Comparison of ENCODE assay signal across 1 cellular context in genomic region chr10:119691726-119692125, GRCh38.
TF ChIP-seq lines count a peak whose summit lies in the region.

No MANE protein-coding gene starts in this region.

TF ChIP-seq in K562, 482 proteins besides CTCF, POLR2A, EP300 and RAD21 (continued from another document and continues in another):
- TF ChIP-seq, protein P1, sequence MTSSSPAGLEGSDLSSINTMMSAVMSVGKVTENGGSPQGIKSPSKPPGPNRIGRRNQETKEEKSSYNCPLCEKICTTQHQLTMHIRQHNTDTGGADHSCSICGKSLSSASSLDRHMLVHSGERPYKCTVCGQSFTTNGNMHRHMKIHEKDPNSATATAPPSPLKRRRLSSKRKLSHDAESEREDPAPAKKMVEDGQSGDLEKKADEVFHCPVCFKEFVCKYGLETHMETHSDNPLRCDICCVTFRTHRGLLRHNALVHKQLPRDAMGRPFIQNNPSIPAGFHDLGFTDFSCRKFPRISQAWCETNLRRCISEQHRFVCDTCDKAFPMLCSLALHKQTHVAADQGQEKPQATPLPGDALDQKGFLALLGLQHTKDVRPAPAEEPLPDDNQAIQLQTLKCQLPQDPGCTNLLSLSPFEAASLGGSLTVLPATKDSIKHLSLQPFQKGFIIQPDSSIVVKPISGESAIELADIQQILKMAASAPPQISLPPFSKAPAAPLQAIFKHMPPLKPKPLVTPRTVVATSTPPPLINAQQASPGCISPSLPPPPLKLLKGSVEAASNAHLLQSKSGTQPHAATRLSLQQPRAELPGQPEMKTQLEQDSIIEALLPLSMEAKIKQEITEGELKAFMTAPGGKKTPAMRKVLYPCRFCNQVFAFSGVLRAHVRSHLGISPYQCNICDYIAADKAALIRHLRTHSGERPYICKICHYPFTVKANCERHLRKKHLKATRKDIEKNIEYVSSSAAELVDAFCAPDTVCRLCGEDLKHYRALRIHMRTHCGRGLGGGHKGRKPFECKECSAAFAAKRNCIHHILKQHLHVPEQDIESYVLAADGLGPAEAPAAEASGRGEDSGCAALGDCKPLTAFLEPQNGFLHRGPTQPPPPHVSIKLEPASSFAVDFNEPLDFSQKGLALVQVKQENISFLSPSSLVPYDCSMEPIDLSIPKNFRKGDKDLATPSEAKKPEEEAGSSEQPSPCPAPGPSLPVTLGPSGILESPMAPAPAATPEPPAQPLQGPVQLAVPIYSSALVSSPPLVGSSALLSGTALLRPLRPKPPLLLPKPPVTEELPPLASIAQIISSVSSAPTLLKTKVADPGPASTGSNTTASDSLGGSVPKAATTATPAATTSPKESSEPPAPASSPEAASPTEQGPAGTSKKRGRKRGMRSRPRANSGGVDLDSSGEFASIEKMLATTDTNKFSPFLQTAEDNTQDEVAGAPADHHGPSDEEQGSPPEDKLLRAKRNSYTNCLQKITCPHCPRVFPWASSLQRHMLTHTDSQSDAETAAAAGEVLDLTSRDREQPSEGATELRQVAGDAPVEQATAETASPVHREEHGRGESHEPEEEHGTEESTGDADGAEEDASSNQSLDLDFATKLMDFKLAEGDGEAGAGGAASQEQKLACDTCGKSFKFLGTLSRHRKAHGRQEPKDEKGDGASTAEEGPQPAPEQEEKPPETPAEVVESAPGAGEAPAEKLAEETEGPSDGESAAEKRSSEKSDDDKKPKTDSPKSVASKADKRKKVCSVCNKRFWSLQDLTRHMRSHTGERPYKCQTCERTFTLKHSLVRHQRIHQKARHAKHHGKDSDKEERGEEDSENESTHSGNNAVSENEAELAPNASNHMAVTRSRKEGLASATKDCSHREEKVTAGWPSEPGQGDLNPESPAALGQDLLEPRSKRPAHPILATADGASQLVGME (CRISPR knock-in tag; IDR thresholded peaks at IDR 0.05), result no peak
- no peak for TF ChIP-seq NCOA2 (IDR thresholded peaks at IDR 0.05; ENCODE audit: partially characterized antibody in 2 of 2)
- no peak for TF ChIP-seq HNRNPUL1 (IDR thresholded peaks at IDR 0.05; ENCODE audit: low read length)
- TF ChIP-seq ZFX (CRISPR knock-in tag; IDR thresholded peaks at IDR 0.05), result no peak
- no peak for TF ChIP-seq GATAD2A (IDR thresholded peaks at IDR 0.05)
- TF ChIP-seq SMARCA4 (IDR thresholded peaks at IDR 0.05), result 0 out of 2 replicates have a peak, but pooled peaks have one; percentile 12
- TF ChIP-seq NFE2 (IDR thresholded peaks at IDR 0.05; ENCODE audit: low read depth), result peak; percentile 83
- no peak for TF ChIP-seq KDM1A (IDR thresholded peaks at IDR 0.05)
- TF ChIP-seq MAX (CRISPR knock-in tag; IDR thresholded peaks at IDR 0.05), result no peak
- TF ChIP-seq ZSCAN29 (IDR thresholded peaks at IDR 0.05), result no peak
- peak; percentile 20; the same call in 1 of the 2 replicates for TF ChIP-seq TAL1 (IDR thresholded peaks at IDR 0.05)
- TF ChIP-seq HDAC1 (IDR thresholded peaks at IDR 0.05), result no peak
- TF ChIP-seq CC2D1A (IDR thresholded peaks at IDR 0.05), result no peak
- TF ChIP-seq U2AF1 (optimal IDR thresholded peaks at IDR 0.05; ENCODE audit: low read depth, low read length), result no peak
- peak; percentile 41; the same call in 1 of the 2 replicates for TF ChIP-seq TEAD4 (IDR thresholded peaks at IDR 0.05; ENCODE audit: low read length)
- no peak for TF ChIP-seq TEAD4 (CRISPR knock-in tag; IDR thresholded peaks at IDR 0.05; ENCODE audit: borderline replicate concordance)
- TF ChIP-seq, protein P2, sequence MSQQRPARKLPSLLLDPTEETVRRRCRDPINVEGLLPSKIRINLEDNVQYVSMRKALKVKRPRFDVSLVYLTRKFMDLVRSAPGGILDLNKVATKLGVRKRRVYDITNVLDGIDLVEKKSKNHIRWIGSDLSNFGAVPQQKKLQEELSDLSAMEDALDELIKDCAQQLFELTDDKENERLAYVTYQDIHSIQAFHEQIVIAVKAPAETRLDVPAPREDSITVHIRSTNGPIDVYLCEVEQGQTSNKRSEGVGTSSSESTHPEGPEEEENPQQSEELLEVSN (IDR thresholded peaks at IDR 0.05; ENCODE audit: borderline replicate concordance in 1 of 2, extremely low read depth in 1 of 2, insufficient read depth in 1 of 2, insufficient read length in 1 of 2, low read depth in 1 of 2, low read length in 1 of 2, poor library complexity in 1 of 2, severe bottlenecking in 1 of 2), result no peak
- TF ChIP-seq, protein P3, sequence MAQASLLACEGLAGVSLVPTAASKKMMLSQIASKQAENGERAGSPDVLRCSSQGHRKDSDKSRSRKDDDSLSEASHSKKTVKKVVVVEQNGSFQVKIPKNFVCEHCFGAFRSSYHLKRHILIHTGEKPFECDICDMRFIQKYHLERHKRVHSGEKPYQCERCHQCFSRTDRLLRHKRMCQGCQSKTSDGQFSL (CRISPR knock-in tag; IDR thresholded peaks at IDR 0.05), result no peak
- TF ChIP-seq, protein P3 (tag; IDR thresholded peaks at IDR 0.05), result no peak
- no peak for TF ChIP-seq TCF7L2 (IDR thresholded peaks at IDR 0.05; ENCODE audit: low read depth, low read length)
- TF ChIP-seq CREM (IDR thresholded peaks at IDR 0.05; ENCODE audit: low read depth), result 0 out of 2 replicates have a peak, but pooled peaks have one; percentile 6
- no peak for TF ChIP-seq CBX2 (IDR thresholded peaks at IDR 0.05; ENCODE audit: insufficient read depth, low read length, poor library complexity, severe bottlenecking)
- no peak for TF ChIP-seq ZNF239 (CRISPR knock-in tag; IDR thresholded peaks at IDR 0.05)
- TF ChIP-seq MEIS2 (IDR thresholded peaks at IDR 0.05; ENCODE audit: partially characterized antibody), result peak; percentile 53
- no peak for TF ChIP-seq ZNF655 (CRISPR knock-in tag; IDR thresholded peaks at IDR 0.05)
- TF ChIP-seq TSC22D4 (tag; IDR thresholded peaks at IDR 0.05), result no peak
- TF ChIP-seq ZNF644 (tag; IDR thresholded peaks at IDR 0.05; ENCODE audit: low read depth), result no peak
- no peak for TF ChIP-seq REST (CRISPR knock-in tag; IDR thresholded peaks at IDR 0.05; ENCODE audit: low read depth)
- TF ChIP-seq ZNF75A (CRISPR knock-in tag; IDR thresholded peaks at IDR 0.05), result no peak
- TF ChIP-seq, protein P4, sequence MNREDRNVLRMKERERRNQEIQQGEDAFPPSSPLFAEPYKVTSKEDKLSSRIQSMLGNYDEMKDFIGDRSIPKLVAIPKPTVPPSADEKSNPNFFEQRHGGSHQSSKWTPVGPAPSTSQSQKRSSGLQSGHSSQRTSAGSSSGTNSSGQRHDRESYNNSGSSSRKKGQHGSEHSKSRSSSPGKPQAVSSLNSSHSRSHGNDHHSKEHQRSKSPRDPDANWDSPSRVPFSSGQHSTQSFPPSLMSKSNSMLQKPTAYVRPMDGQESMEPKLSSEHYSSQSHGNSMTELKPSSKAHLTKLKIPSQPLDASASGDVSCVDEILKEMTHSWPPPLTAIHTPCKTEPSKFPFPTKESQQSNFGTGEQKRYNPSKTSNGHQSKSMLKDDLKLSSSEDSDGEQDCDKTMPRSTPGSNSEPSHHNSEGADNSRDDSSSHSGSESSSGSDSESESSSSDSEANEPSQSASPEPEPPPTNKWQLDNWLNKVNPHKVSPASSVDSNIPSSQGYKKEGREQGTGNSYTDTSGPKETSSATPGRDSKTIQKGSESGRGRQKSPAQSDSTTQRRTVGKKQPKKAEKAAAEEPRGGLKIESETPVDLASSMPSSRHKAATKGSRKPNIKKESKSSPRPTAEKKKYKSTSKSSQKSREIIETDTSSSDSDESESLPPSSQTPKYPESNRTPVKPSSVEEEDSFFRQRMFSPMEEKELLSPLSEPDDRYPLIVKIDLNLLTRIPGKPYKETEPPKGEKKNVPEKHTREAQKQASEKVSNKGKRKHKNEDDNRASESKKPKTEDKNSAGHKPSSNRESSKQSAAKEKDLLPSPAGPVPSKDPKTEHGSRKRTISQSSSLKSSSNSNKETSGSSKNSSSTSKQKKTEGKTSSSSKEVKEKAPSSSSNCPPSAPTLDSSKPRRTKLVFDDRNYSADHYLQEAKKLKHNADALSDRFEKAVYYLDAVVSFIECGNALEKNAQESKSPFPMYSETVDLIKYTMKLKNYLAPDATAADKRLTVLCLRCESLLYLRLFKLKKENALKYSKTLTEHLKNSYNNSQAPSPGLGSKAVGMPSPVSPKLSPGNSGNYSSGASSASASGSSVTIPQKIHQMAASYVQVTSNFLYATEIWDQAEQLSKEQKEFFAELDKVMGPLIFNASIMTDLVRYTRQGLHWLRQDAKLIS (CRISPR knock-in tag; IDR thresholded peaks at IDR 0.05), result no peak
- no peak for TF ChIP-seq IRF9 (tag; IDR thresholded peaks at IDR 0.05)
- TF ChIP-seq CAMTA2 (CRISPR knock-in tag; conservative IDR thresholded peaks at IDR 0.05), result no peak
- no peak for TF ChIP-seq BCL6 (CRISPR knock-in tag; IDR thresholded peaks at IDR 0.05)
- TF ChIP-seq, protein P5, sequence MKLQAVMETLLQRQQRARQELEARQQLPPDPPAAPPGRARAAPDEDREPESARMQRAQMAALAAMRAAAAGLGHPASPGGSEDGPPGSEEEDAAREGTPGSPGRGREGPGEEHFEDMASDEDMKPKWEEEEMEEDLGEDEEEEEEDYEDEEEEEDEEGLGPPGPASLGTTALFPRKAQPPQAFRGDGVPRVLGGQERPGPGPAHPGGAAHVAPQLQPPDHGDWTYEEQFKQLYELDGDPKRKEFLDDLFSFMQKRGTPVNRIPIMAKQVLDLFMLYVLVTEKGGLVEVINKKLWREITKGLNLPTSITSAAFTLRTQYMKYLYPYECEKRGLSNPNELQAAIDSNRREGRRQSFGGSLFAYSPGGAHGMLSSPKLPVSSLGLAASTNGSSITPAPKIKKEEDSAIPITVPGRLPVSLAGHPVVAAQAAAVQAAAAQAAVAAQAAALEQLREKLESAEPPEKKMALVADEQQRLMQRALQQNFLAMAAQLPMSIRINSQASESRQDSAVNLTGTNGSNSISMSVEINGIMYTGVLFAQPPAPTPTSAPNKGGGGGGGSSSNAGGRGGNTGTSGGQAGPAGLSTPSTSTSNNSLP (IDR thresholded peaks at IDR 0.05; ENCODE audit: borderline replicate concordance, low read depth, low read length), result no peak
- no peak for TF ChIP-seq FOXK2 (conservative IDR thresholded peaks at IDR 0.05 in 1 of 2, IDR thresholded peaks at IDR 0.05 in 1 of 2; ENCODE audit: low read depth in 2 of 2)
- no peak for TF ChIP-seq ETS2 (tag; IDR thresholded peaks at IDR 0.05; ENCODE audit: borderline replicate concordance, poor library complexity, severe bottlenecking)
- TF ChIP-seq ILF3 (IDR thresholded peaks at IDR 0.05; ENCODE audit: borderline replicate concordance), result no peak
- no peak for TF ChIP-seq ZNF79 (CRISPR knock-in tag; IDR thresholded peaks at IDR 0.05; ENCODE audit: low read depth)
- no peak for TF ChIP-seq ZKSCAN8 (CRISPR knock-in tag; IDR thresholded peaks at IDR 0.05)
- TF ChIP-seq PCBP2 (IDR thresholded peaks at IDR 0.05; ENCODE audit: low read depth, low read length, poor library complexity, severe bottlenecking), result no peak
